In the genomic region with DNA sequence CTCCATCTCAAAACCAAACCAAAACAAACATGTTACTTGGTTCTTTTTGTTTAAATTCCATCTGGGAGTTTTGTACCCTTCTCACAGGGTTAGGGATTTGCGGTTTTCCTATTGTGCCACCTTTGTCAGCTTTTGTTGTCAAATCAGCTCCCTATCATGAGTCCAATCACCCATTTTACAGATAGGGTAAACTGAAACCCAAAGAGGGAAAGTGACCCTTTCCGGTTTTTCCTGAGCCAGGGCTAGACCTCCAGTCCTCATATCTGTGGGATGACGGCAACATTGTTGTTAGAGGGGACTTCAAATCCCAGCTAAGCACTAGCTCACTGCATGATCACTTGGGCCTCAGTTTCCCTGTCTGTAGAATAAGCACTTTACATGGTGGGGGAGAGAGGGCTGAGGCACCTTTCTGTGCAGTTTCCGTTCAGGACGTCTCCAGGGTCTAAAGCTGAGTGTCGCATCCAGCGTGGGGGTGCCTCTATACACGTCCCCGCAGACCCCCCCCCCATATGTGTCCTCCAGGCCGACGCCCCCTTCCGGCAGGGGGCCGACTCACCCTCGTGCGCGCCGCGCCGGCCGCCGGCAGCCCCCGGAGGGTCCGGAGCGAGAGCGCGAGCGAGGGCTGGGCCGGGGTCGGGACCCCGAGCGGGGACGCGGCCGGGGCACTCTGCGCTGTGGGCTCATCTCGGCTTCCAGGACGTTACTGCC, we compare ENCODE assay signal across 8 cellular contexts. TPM values are rescaled to one million over a fixed set of nuclear protein-coding genes. Genes with fewer than 3 reads are reported as not detected.
DNase-seq lines count a peak whose midpoint lies in the region; ATAC-seq, FAIRE-seq and TF ChIP-seq lines count a peak whose summit lies in the region.

No MANE protein-coding gene starts in this region.

- H3K4me3 ChIP-seq in AG04450 (ENCODE audit: low read depth, low read length), result peak overlapping the region; percentile 67
- peak overlapping the region; percentile 70 for H3K4me3 ChIP-seq in Jurkat, Clone E6-1 (ENCODE audit: low read length)
- H3K4me3 ChIP-seq in bronchial epithelial cell (ENCODE audit: low read depth, low read length), result peak overlapping the region; percentile 17
- peak overlapping the region; percentile 33 for H3K4me3 ChIP-seq in mononuclear cell (ENCODE audit: low read length)

- H3K4me1 ChIP-seq in mononuclear cell (ENCODE audit: insufficient read depth, low read length), result peaks cover 35% of the 10 kb centered on the region

- no peaks in the 10 kb centered on the region for H3K36me3 ChIP-seq in bronchial epithelial cell (ENCODE audit: control insufficient read depth, insufficient read depth, low read length)

- H3K9me3 ChIP-seq in AG04450 (ENCODE audit: control insufficient read depth, insufficient read depth, low read length) (peaks cover 5% of the 10 kb centered on the region; the same call in 1 of the 2 replicates), mononuclear cell (ENCODE audit: low read depth, low read length) (no peaks in the 10 kb centered on the region)

- CTCF ChIA-PET in AG04450 (lab: Charles Lee), result interaction anchor here (0.5 to 7.4 kb wide), 12 partner anchors 8 to 377 kb away, joined by 3 to 87 read pairs (median 3); a partner anchor contains a TSS

- TF ChIP-seq CTCF in AG04450 (IDR thresholded peaks at IDR 0.05; ENCODE audit: low read depth, low read length) (no peak), bronchial epithelial cell (IDR thresholded peaks at IDR 0.05; ENCODE audit: insufficient read depth, low read length, severe bottlenecking) (no peak)

- H3K27ac ChIP-seq in AG04450 (ENCODE audit: low read depth, low read length), result no peak overlapping the region

- H3K27me3 ChIP-seq in AG04450 (ENCODE audit: control insufficient read depth, insufficient read depth, low read length) (peaks cover 12% of the 10 kb centered on the region), bronchial epithelial cell (ENCODE audit: control insufficient read depth, insufficient read depth, low read length) (no peaks in the 10 kb centered on the region), mononuclear cell (ENCODE audit: insufficient read depth, low read length) (no peaks in the 10 kb centered on the region)

- no peak for FAIRE-seq in bronchial epithelial cell (lab: Jason Lieb, UNC)

- DNase-seq in AG04450 (ENCODE audit: low read depth, low spot score) (no peak), bronchial epithelial cell (ENCODE audit: low read depth) (no peak), NCI-H1092 treated with DMSO at 0.1 percent for 48 hours (lab: John Stamatoyannopoulos, UW) (no peak), DMS153 treated with DMSO at 0.1 percent for 48 hours (lab: John Stamatoyannopoulos, UW; ENCODE audit: unreplicated experiment) (no peak), dermis blood vessel endothelial cell (no peak)
- DNase-seq in Jurkat, Clone E6-1 (ENCODE audit: low read depth, low spot score), result no peak

- POLR2A ChIA-PET in AG04450 (lab: Yijun Ruan, JAX), result no interaction called here

- ATAC-seq in GM19328 (IDR thresholded peaks at IDR 0.05; ENCODE audit: unreplicated experiment), result no peak

RNA-seq across cellular contexts. Expression of a gene that starts 3.9 kb away (rescaled TPM):
- not detected in 2 replicates for polyA plus RNA-seq in AG04450 (2011; rRNA removed)
- polyA minus RNA-seq in AG04450 (2011; rRNA and poly(A)+ RNA removed), result not detected in 2 replicates
- not detected for polyA plus RNA-seq in Jurkat, Clone E6-1 (2012; ENCODE audit: insufficient read depth, insufficient read length)
- not detected in 2 replicates for total RNA-seq in bronchial epithelial cell
- 0.42 TPM for total RNA-seq in mononuclear cell
- 0.17 TPM in 1 of 2 replicates, not detected in the other for total RNA-seq in dermis blood vessel endothelial cell

RNA-seq across cellular contexts. Expression of a gene that starts 13.0 kb away (rescaled TPM):
- not detected in 2 replicates for polyA plus RNA-seq in AG04450 (2011; rRNA removed)
- not detected in 2 replicates for polyA minus RNA-seq in AG04450 (2011; rRNA and poly(A)+ RNA removed)
- not detected for polyA plus RNA-seq in Jurkat, Clone E6-1 (2012; ENCODE audit: insufficient read depth, insufficient read length)
- total RNA-seq in bronchial epithelial cell (not detected in 2 replicates), mononuclear cell (0.63 TPM), dermis blood vessel endothelial cell (15.2 and 73.9 TPM in 2 replicates)

RNA-seq across cellular contexts. Expression of a gene that starts 15.3 kb away (rescaled TPM):
- 1.9 and 2.8 TPM in 2 replicates for polyA plus RNA-seq in AG04450 (2011; rRNA removed)
- 0.43 and 0.46 TPM in 2 replicates for polyA minus RNA-seq in AG04450 (2011; rRNA and poly(A)+ RNA removed)
- not detected for polyA plus RNA-seq in Jurkat, Clone E6-1 (2012; ENCODE audit: insufficient read depth, insufficient read length)
- 2.2 and 8.7 TPM in 2 replicates for total RNA-seq in bronchial epithelial cell
- total RNA-seq in mononuclear cell, result 25.1 TPM
- total RNA-seq in dermis blood vessel endothelial cell, result 1.8 and 6.5 TPM in 2 replicates

RNA-seq across cellular contexts. Expression of a gene that starts 29.7 kb away (rescaled TPM):
- 22.5 and 30.1 TPM in 2 replicates for polyA plus RNA-seq in AG04450 (2011; rRNA removed)
- polyA minus RNA-seq in AG04450 (2011; rRNA and poly(A)+ RNA removed), result 13.0 and 22.6 TPM in 2 replicates
- 78.9 TPM for polyA plus RNA-seq in Jurkat, Clone E6-1 (2012; ENCODE audit: insufficient read depth, insufficient read length)
- 22.9 and 23.8 TPM in 2 replicates for total RNA-seq in bronchial epithelial cell
- total RNA-seq in mononuclear cell, result 13.1 TPM
- 47.4 and 60.9 TPM in 2 replicates for total RNA-seq in dermis blood vessel endothelial cell

RNA-seq across cellular contexts. Expression of a gene that starts 52.8 kb away (rescaled TPM):
- 4.7 TPM in 2 replicates for polyA plus RNA-seq in AG04450 (2011; rRNA removed)
- 2.5 and 3.6 TPM in 2 replicates for polyA minus RNA-seq in AG04450 (2011; rRNA and poly(A)+ RNA removed)
- polyA plus RNA-seq in Jurkat, Clone E6-1 (2012; ENCODE audit: insufficient read depth, insufficient read length), result 38.3 TPM
- total RNA-seq in bronchial epithelial cell (16.5 and 48.4 TPM in 2 replicates), mononuclear cell (11.3 TPM), dermis blood vessel endothelial cell (12.3 and 14.1 TPM in 2 replicates)

Comparison
In these comparisons a context has a peak if more than half of its experiments do, and no peak if none do; other contexts are left out.
1. H3K4me3 ChIP-seq: peak in every context shown above with its lines; median percentile 70 in Jurkat, Clone E6-1; 67 in AG04450; 33 in mononuclear cell; 17 in bronchial epithelial cell.